13 cellular contexts compared by ENCODE assay signal in the genomic region with DNA sequence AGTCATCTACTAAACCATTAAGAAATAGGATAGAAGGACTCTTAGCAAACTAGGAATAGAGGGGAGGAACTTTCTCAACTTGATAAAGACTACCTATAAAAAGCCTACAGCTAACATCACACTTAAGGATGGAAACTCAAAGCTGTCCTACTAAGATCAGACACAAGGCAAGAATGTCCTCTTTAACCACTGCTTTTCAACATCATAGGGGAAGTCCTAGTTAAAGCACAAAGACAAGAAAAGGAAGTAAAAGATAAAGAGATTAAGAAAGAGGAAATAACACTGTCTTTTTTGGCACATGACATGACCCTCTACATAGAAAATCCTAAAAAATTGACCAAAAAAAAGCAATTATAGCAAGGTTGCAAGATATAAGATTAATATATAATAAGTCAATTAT.
DNase-seq lines count a peak whose midpoint lies in the region; ATAC-seq and TF ChIP-seq lines count a peak whose summit lies in the region.
"Had no signal": no experiment of that assay in that cellular context is flagged by ENCODE, and none has a peak within 500 bp of the region (broad histone marks: within the 10 kb centered on the region; RNA-seq: fewer than 3 reads in every experiment).

No MANE protein-coding gene starts in this region.

- TF ChIP-seq CTCF in GM12864 (IDR thresholded peaks at IDR 0.05; ENCODE audit: low read depth, low read length, missing control alignments) (no peak), NB4 (IDR thresholded peaks at IDR 0.05; ENCODE audit: low read depth, low read length) (no peak)

- no peak overlapping the region for H3K4me3 ChIP-seq in GM12864 (ENCODE audit: low read depth, low read length)
- no peak overlapping the region for H3K4me3 ChIP-seq in NB4 (ENCODE audit: low read depth, low read length)
- H3K4me3 ChIP-seq: esophagus squamous epithelium had no signal

- peak; percentile 55 for ATAC-seq in GM21619 (IDR thresholded peaks at IDR 0.05; ENCODE audit: unreplicated experiment)
- ATAC-seq in HG03025 (IDR thresholded peaks at IDR 0.05; ENCODE audit: low FRiP score, unreplicated experiment): no peak
- ATAC-seq in GM21381 (IDR thresholded peaks at IDR 0.05; ENCODE audit: unreplicated experiment): no peak

- DNase-seq in GM12864 (ENCODE audit: low read depth) (peak; percentile 30), NB4 (ENCODE audit: low read depth) (peak; percentile 61), germinal center (ENCODE audit: low spot score) (peak; percentile 13), cortex of kidney (lab: John Stamatoyannopoulos, UW) (no peak), RPMI8226 (no peak)
- DNase-seq: COR-L47, esophagus squamous epithelium, kidney glomerular epithelial cell, NCI-H2081, trophoblast cell had no signal

- TF ChIP-seq POLR2A in NB4 (IDR thresholded peaks at IDR 0.05; ENCODE audit: extremely low read depth, insufficient read length): no peak

Comparison
In these comparisons a context has a peak if more than half of its experiments do, and no peak if none do; other contexts are left out.
1. DNase-seq: peak in GM12864 (single experiment), NB4 (single experiment) and germinal center (single experiment); none in cortex of kidney (single experiment) and RPMI8226 (single experiment).